8 cellular contexts compared by ENCODE assay signal in the genomic region with DNA sequence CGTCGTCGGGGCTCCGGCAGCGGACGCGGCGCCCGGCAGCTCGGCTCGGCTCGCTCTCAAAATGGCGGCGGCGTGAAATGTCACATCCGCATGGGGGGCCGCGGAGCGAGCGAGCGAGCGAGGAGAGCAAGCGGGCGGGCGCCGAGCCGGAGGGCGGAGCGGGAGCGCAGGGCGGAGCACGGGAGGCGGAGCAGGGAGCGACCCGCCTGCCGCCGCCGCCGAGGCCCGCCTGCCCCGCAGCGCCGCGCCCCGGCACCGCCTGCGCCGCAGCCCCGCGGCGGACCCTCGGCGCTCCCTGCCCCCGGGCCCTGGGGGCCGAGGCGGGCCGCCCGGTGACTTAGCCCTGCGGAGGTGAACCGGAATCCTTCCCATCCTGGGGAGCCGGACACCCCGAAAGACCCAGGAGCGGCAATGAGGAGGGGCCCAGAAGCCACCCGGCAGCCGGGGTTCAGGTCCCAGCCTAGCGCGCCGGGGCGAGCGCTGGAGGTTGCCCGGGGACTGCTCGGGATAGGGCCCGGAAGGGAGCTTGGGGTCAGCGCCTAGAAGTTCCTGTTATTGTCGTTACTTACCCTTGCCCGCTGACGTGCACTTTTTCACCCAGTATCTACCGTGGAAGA. TPM values are rescaled to one million over a fixed set of nuclear protein-coding genes. Genes with fewer than 3 reads are reported as not detected.
DNase-seq lines count a peak whose midpoint lies in the region; ATAC-seq and TF ChIP-seq lines count a peak whose summit lies in the region.

A gene (minus strand): TSS at position 82 of the 617 bp plus-strand sequence. CDS start 621 bp downstream, outside the sequence.

- H3F3A ChIP-seq in PC-3 (ENCODE audit: low read length, unreplicated experiment): no peaks in the 10 kb centered on the region

- CTCF ChIA-PET in PC-3 (lab: Charles Lee): no interaction called here

- TF ChIP-seq POLR2A in erythroblast (IDR thresholded peaks at IDR 0.05; ENCODE audit: low read length): peak; percentile 38

- H2AFZ ChIP-seq in PC-3 (ENCODE audit: low read length): peak within 1 kb of the TSS; percentile 94

- no peaks in the 10 kb centered on the region for H3K36me3 ChIP-seq in PC-3 (ENCODE audit: low read depth, low read length)
- H3K36me3 ChIP-seq in muscle layer of colon (ENCODE audit: insufficient read depth, low read length): no peaks in the 10 kb centered on the region

- peak within 1 kb of the TSS; percentile 87 for H3K4me2 ChIP-seq in PC-3 (ENCODE audit: low read length)

- BruUV-seq in PC-3 (replicated peaks; lab: Mats Ljungman, UMichigan): no TSS peak

- H3K27me3 ChIP-seq in PC-3 (ENCODE audit: low read length) (no peaks in the 10 kb centered on the region), muscle layer of colon (ENCODE audit: control insufficient read depth in 1 of 2, insufficient read depth in 2 of 2, low read length in 2 of 2) (no peaks in the 10 kb centered on the region)

- TF ChIP-seq CTCF in PC-3 (conservative IDR thresholded peaks at IDR 0.05; ENCODE audit: low read depth, low read length): no peak

- H3K9me2 ChIP-seq in PC-3 (replicated peaks; ENCODE audit: low read length): no peaks in the 10 kb centered on the region

- peaks cover 38% of the 10 kb centered on the region for H4K20me1 ChIP-seq in PC-3 (ENCODE audit: low read length)

- DNase-seq in DMS 273 treated with DMSO at 0.1 percent for 48 hours (lab: John Stamatoyannopoulos, UW): peak; percentile 47
- peak; percentile 92 for DNase-seq in HuH-7.5 (ENCODE audit: low spot score)
- peak; percentile 84 for DNase-seq in PC-3
- peak; percentile 92 for DNase-seq in activated T-cell treated with anti-CD3 and anti-CD28 coated beads for 48 hours (ENCODE audit: low read depth)
- peak; percentile 91 to 96 for DNase-seq in erythroblast (lab: John Stamatoyannopoulos, UW)
- peak; percentile 79 for DNase-seq in stimulated activated CD8-positive, alpha-beta memory T cell treated with anti-CD3 and anti-CD28 coated beads, Interleukin-7, amount 100 ng/mL, for 24 hours (ENCODE audit: low read depth)

- H3K79me2 ChIP-seq in PC-3 (ENCODE audit: low read length): peaks cover 42% of the 10 kb centered on the region

- H3K9ac ChIP-seq in PC-3 (ENCODE audit: low read length): peak within 1 kb of the TSS; percentile 61
- peak within 1 kb of the TSS; percentile 41 for H3K9ac ChIP-seq in muscle layer of colon (ENCODE audit: low read length)

- ATAC-seq in GM21528 (IDR thresholded peaks at IDR 0.05; ENCODE audit: low FRiP score, unreplicated experiment): peak; percentile 85
- ATAC-seq in PC-3: peak; percentile 89

- H3K9me3 ChIP-seq in PC-3 (ENCODE audit: low read length) (no peaks in the 10 kb centered on the region), muscle layer of colon (ENCODE audit: low read length) (no peaks in the 10 kb centered on the region)

- intact Hi-C loops in PC-3 (cut with micrococcal nuclease): loop anchor here (2.0 kb wide), 1 partner anchor 129 kb away; no protein-coding TSS in a partner anchor

- H3K4me3 ChIP-seq in PC-3 (ENCODE audit: low read length) (peak within 1 kb of the TSS; percentile 79), muscle layer of colon (ENCODE audit: low read depth in 1 of 2, low read length in 2 of 2) (peak within 1 kb of the TSS; percentile 66 to 81)

- H3K4me1 ChIP-seq in PC-3 (ENCODE audit: insufficient read depth, low read length) (peaks cover 20% of the 10 kb centered on the region), muscle layer of colon (ENCODE audit: insufficient read depth, low read length) (peaks cover 34% of the 10 kb centered on the region)

- POLR2A ChIA-PET in PC-3 (lab: Charles Lee; ENCODE audit: unreplicated experiment): no interaction called here

- H3K27ac ChIP-seq in PC-3 (ENCODE audit: low read length) (no peak within 1 kb of the TSS), muscle layer of colon (ENCODE audit: low read depth, low read length) (peak within 1 kb of the TSS; percentile 71)

RNA-seq across cellular contexts. Expression of the gene that starts here (rescaled TPM):
- total RNA-seq in PC-3 (2014; rRNA removed): 52.8 and 73.8 TPM in 2 replicates
